In the genomic region with DNA sequence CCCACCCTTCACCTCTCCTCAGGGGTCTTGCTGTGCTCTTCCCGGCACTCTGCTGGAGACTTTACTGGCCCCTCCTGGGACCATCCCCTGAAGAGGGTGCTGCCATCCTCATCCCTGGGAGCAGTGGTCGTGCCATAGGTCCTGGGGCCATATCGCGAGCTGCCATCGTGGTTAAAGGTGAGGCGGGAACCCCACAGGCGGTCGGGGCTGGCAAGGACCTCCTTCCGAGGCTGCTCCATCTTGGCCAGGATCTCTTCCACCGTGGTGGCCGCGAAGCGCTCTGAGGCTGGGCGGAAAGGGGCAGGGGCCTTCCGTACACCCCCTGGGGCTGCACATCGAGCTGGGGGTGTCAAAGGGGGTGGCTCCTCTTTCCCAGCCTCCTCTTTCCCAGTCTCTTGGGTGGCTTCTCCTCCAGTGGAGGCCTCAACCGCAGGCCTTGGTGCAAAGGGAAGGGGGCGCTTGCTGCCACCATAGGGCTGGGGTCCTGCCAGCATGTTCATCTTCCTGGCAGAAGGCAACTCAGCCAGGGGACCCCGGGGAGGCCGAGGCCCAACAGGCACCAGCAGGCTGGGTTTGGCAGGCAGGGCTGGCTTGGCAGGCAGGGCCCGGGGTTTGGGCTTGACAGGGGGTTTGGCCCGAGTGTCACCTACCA, we compare ENCODE assay signal across 3 cellular contexts.
TF ChIP-seq lines count a peak whose summit lies in the region.

No MANE protein-coding gene starts in this region.

TF ChIP-seq in SK-N-SH, 30 proteins besides CTCF, POLR2A, EP300 and RAD21:
- TF ChIP-seq IRF3 (IDR thresholded peaks at IDR 0.05; ENCODE audit: low read depth, low read length), result no peak
- no peak for TF ChIP-seq TCF12 (IDR thresholded peaks at IDR 0.05)
- no peak for TF ChIP-seq RFX5 (IDR thresholded peaks at IDR 0.05; ENCODE audit: low read length)

TF ChIP-seq in SK-N-SH treated with all-trans-retinoic acid at 6 μM for 48 hours, 23 proteins besides CTCF, POLR2A, EP300 and RAD21:
- TF ChIP-seq ESRRG (CRISPR knock-in tag; IDR thresholded peaks at IDR 0.05) (no peak), SNAI2 (CRISPR knock-in tag; IDR thresholded peaks at IDR 0.05) (no peak), ZFP30 (CRISPR knock-in tag; IDR thresholded peaks at IDR 0.05) (no peak), ZC3H10 (CRISPR knock-in tag; IDR thresholded peaks at IDR 0.05) (no peak), GLIS3 (CRISPR knock-in tag; IDR thresholded peaks at IDR 0.05) (no peak), ZNF565 (CRISPR knock-in tag; conservative IDR thresholded peaks at IDR 0.05; ENCODE audit: low read depth) (no peak)

TF ChIP-seq in endothelial cell of umbilical vein, 7 proteins besides CTCF, POLR2A, EP300 and RAD21:
- TF ChIP-seq EZH2 (IDR thresholded peaks at IDR 0.05; ENCODE audit: borderline replicate concordance, low read depth, low read length, severe bottlenecking) (no peak), MYC (IDR thresholded peaks at IDR 0.05; ENCODE audit: low read depth, low read length) (no peak), FOS (IDR thresholded peaks at IDR 0.05; ENCODE audit: borderline replicate concordance, insufficient read depth, low read length) (no peak), POLR2AphosphoS5 (IDR thresholded peaks at IDR 0.05; ENCODE audit: insufficient read depth, low read depth, low read length) (no peak), JUN (IDR thresholded peaks at IDR 0.05; ENCODE audit: borderline replicate concordance, insufficient read depth, insufficient read length, low read depth) (no peak), GATA2 (IDR thresholded peaks at IDR 0.05; ENCODE audit: insufficient read depth, insufficient read length, low read depth, low read length) (no peak)
- TF ChIP-seq, protein P1, sequence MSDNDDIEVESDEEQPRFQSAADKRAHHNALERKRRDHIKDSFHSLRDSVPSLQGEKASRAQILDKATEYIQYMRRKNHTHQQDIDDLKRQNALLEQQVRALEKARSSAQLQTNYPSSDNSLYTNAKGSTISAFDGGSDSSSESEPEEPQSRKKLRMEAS (IDR thresholded peaks at IDR 0.05; ENCODE audit: insufficient read depth, insufficient read length), result no peak
